In the genomic region with DNA sequence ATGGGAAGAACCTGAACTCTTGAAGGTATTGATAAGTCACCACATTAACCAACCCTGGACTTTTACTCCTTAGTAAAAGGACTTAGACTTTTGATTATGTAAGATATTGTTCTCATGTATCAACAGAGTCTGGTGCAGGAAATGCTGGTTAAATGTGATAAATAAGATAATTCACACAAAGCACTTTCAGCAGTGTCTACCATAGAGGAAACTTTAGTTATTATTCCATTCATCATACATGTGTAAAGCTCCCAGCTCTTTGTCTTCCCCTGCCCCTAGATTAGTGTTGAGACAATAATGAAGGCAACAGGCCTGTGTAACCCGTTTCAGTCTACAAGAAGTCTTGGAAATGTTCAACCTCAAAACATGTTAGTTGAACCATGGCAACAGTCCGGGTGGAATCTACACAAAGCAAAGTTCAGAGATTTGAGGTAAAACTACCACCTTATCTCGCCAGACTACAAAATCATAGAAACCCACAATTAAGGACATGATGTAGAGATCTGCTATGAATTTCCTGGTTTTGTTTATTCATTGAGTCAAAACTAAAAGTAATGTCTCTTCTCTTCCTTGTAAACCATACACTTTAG, we compare ENCODE assay signal across 18 cellular contexts.
DNase-seq lines count a peak whose midpoint lies in the region; ATAC-seq and TF ChIP-seq lines count a peak whose summit lies in the region.
"Had no signal": no experiment of that assay in that cellular context is flagged by ENCODE, and none has a peak within 500 bp of the region (broad histone marks: within the 10 kb centered on the region; RNA-seq: fewer than 3 reads in every experiment).

No MANE protein-coding gene starts in this region.

- H3K27me3 Mint-ChIP-seq in natural killer cell (ENCODE audit: low read depth in 2 of 2), result no peaks in the 10 kb centered on the region
- H3K27me3 Mint-ChIP-seq: B cell had no signal

- CTCF ChIA-PET in A673 (lab: Charles Lee), result interaction anchor here (1.4 kb wide), 1 partner anchor 1025 kb away, joined by 3 read pairs; no protein-coding TSS in a partner anchor

- peaks cover 0 to 7% of the 10 kb centered on the region in 2 donors for H3K9me3 Mint-ChIP-seq in natural killer cell

- peak overlapping the region; percentile 90 to 92 for H3K27ac Mint-ChIP-seq in natural killer cell

- peaks cover 50% of the 10 kb centered on the region for H3K4me1 ChIP-seq in A673 (ENCODE audit: insufficient read depth, low read length, poor library complexity, severe bottlenecking)
- H3K4me1 ChIP-seq: HAP-1 had no signal

- no peaks in the 10 kb centered on the region for H3K36me3 ChIP-seq in A673 (ENCODE audit: insufficient read depth, low read length, poor library complexity, severe bottlenecking)
- H3K36me3 ChIP-seq: HAP-1 had no signal

- POLR2A ChIA-PET in A673 (lab: Charles Lee; ENCODE audit: low non-redundant PET), result no interaction called here

- H3K27me3 ChIP-seq in A673 (replicated peaks; ENCODE audit: insufficient read depth, low read depth, low read length, poor library complexity) (no peaks in the 10 kb centered on the region), dorsolateral prefrontal cortex (no peaks in the 10 kb centered on the region)

- H3K4me3 ChIP-seq in A673 (ENCODE audit: low read depth, low read length, poor library complexity, severe bottlenecking), result no peak overlapping the region
- H3K4me3 ChIP-seq in Jurkat, Clone E6-1 (ENCODE audit: low read length), result no peak overlapping the region
- H3K4me3 ChIP-seq in dorsolateral prefrontal cortex, result no peak overlapping the region
- H3K4me3 ChIP-seq: HAP-1 had no signal

- peaks cover 63 to 69% of the 10 kb centered on the region in 2 donors for H3K4me1 Mint-ChIP-seq in natural killer cell

- no TSS peak for BruUV-seq in A673 (replicated peaks; lab: Mats Ljungman, UMichigan)

- ATAC-seq in natural killer cell (peak; percentile 58 to 81 (median 74)), HG02973 (IDR thresholded peaks at IDR 0.05; ENCODE audit: unreplicated experiment) (no peak)
- ATAC-seq: Right ventricle myocardium inferior had no signal

- intact Hi-C loops in A673 (cut with micrococcal nuclease; ENCODE audit: unreplicated experiment) (loop anchor here (5.0 to 10.0 kb wide), 4 partner anchors 123 to 497 kb away; a partner anchor contains a TSS), natural killer cell (cut with micrococcal nuclease) (loop anchor here (2.0 kb wide), 1 partner anchor 14 kb away; no protein-coding TSS in a partner anchor), dorsolateral prefrontal cortex (cut with DNase I) (no loop called here)

- peak overlapping the region; percentile 61 for H3K4me3 Mint-ChIP-seq in natural killer cell
- H3K4me3 Mint-ChIP-seq: B cell had no signal

- H3K9me3 ChIP-seq in A673 (ENCODE audit: low read depth, low read length, poor library complexity, severe bottlenecking), result peaks cover 22% of the 10 kb centered on the region
- H3K9me3 ChIP-seq: HAP-1 had no signal

- TF ChIP-seq CTCF in A673 (conservative IDR thresholded peaks at IDR 0.05; ENCODE audit: low read depth, low read length), result no peak
- no peak for TF ChIP-seq CTCF in natural killer cell (IDR thresholded peaks at IDR 0.05)
- no peak for TF ChIP-seq CTCF in dorsolateral prefrontal cortex (IDR thresholded peaks at IDR 0.05 in 54 of 56, conservative IDR thresholded peaks at IDR 0.05 in 2 of 56; ENCODE audit: low read depth in 1 of 56, partially characterized antibody in 56 of 56)

- H3K27ac ChIP-seq in A673 (ENCODE audit: low read depth, low read length, poor library complexity, severe bottlenecking) (peak overlapping the region; percentile 95), dorsolateral prefrontal cortex (no peak overlapping the region)

- H3K36me3 Mint-ChIP-seq in natural killer cell, result peaks cover 11% of the 10 kb centered on the region

- DNase-seq in A673 (ENCODE audit: low spot score) (no peak), natural killer cell (no peak), DMS114 treated with DMSO at 0.1 percent for 48 hours (lab: John Stamatoyannopoulos, UW; ENCODE audit: unreplicated experiment) (no peak), dorsolateral prefrontal cortex (no peak), OCI-M1 (lab: John Stamatoyannopoulos, UW) (no peak)
- peak; percentile 12 for DNase-seq in Jurkat, Clone E6-1 (ENCODE audit: low read depth, low spot score)
- peak; percentile 47 for DNase-seq in central memory CD4-positive, alpha-beta T cell
- DNase-seq: 8988T, Calu3, DMS53, NCI-H1105 treated with DMSO at 0.1 percent for 48 hours, NCI-H1694, NCI-H2081 treated with DMSO at 0.1 percent for 48 hours, NCI-H446 treated with DMSO at 0.1 percent for 48 hours had no signal

Comparison
In these comparisons a context has a peak if more than half of its experiments do, and no peak if none do; other contexts are left out.
1. DNase-seq: peak in Jurkat, Clone E6-1 (single experiment) and central memory CD4-positive, alpha-beta T cell (single experiment); none in A673 (single experiment), natural killer cell (single experiment), DMS114 treated with DMSO at 0.1 percent for 48 hours (single experiment), dorsolateral prefrontal cortex (0 of 10) and OCI-M1 (single experiment).
2. intact Hi-C loops: an anchor here in A673 (5.0 to 10.0 kb wide) and natural killer cell (2.0 kb wide); none called in dorsolateral prefrontal cortex.